In the genomic region with DNA sequence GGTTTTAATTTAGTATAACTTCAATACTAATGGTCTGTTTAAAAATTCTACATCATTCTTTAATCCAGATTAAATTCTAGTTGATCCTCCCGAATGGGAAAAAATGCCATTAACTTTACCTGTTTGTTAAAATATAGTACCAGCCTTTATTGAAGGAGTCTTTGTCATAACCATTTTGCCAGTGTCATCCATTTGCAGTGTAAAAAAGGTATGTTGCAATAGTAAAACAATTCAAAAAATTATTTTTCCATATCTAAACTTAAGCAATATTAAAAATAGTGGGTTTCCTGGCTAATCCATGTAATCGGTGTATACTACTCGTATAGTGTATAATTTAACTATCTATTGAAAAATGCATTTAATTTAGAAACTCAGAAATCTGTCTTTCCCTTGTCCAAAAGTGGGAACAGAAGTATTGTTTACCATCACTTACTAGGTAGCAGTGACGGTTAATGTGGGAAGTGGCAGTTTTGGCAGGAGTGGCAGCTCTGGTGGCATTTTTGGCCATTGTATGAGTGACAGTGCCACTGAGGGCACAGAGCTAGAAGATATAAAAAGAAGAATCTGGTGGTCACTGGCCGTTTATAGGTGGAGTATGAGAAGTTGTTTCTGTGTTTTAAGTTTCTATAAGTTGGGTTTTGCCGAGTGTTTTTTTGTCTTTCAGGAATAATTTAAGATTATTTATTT, we compare ENCODE assay signal across 9 cellular contexts. TPM values are rescaled to one million over a fixed set of nuclear protein-coding genes. Genes with fewer than 3 reads are reported as not detected.
DNase-seq lines count a peak whose midpoint lies in the region; ATAC-seq, FAIRE-seq and TF ChIP-seq lines count a peak whose summit lies in the region.
"Had no signal": no experiment of that assay in that cellular context is flagged by ENCODE, and none has a peak within 500 bp of the region (broad histone marks: within the 10 kb centered on the region; RNA-seq: fewer than 3 reads in every experiment).

No MANE protein-coding gene starts in this region.

- H2AFZ ChIP-seq in keratinocyte (ENCODE audit: control insufficient read depth, low read length): no peak overlapping the region

- H3K4me1 ChIP-seq in left ventricle myocardium inferior (peaks cover 81% of the 10 kb centered on the region), keratinocyte (ENCODE audit: control insufficient read depth, extremely low read depth, insufficient read depth, low read length) (peaks cover 40% of the 10 kb centered on the region)

- H3K4me2 ChIP-seq in keratinocyte (ENCODE audit: control insufficient read depth, extremely low read depth, insufficient read depth, low read depth, low read length): peak overlapping the region; percentile 93

- H3K36me3 Mint-ChIP-seq in activated T-helper 17 cell treated with anti-CD3 and anti-CD28 coated beads, Interleukin-2, amount 50 U/mL, for 72 hours (ENCODE audit: low read depth): peaks cover 42% of the 10 kb centered on the region

- H3K27ac ChIP-seq in left ventricle myocardium inferior (replicated peaks): peak overlapping the region; percentile 97
- H3K27ac ChIP-seq in keratinocyte (ENCODE audit: control insufficient read depth, insufficient read depth, low read length): peak overlapping the region; percentile 96

- ATAC-seq in left cardiac atrium: no peak
- ATAC-seq in activated T-helper 17 cell treated with anti-CD3 and anti-CD28 coated beads, Interleukin-2, amount 50 U/mL, for 72 hours (replicated peaks): no peak
- no peak for ATAC-seq in GM19324 (IDR thresholded peaks at IDR 0.05; ENCODE audit: low FRiP score, unreplicated experiment)

- peak overlapping the region; percentile 98 for H3K4me3 Mint-ChIP-seq in activated T-helper 17 cell treated with anti-CD3 and anti-CD28 coated beads, Interleukin-2, amount 50 U/mL, for 72 hours

- H3K27ac Mint-ChIP-seq in activated T-helper 17 cell treated with anti-CD3 and anti-CD28 coated beads, Interleukin-2, amount 50 U/mL, for 72 hours: peak overlapping the region; percentile 92

- no peak for DNase-seq in left ventricle myocardium inferior
- DNase-seq in left cardiac atrium: no peak
- DNase-seq in keratinocyte (ENCODE audit: low read depth, low spot score): no peak
- DNase-seq in kidney tubule cell (ENCODE audit: low spot score): no peak
- DNase-seq in NCI-H2227 (lab: John Stamatoyannopoulos, UW; ENCODE audit: unreplicated experiment): no peak
- no peak for DNase-seq in stimulated activated naive CD4-positive, alpha-beta T cell treated with Interleukin-2 at 50 U/mL for 16 hours (lab: John Stamatoyannopoulos, UW)
- DNase-seq: KBM-7 had no signal

- H3K36me3 ChIP-seq in left ventricle myocardium inferior (no peaks in the 10 kb centered on the region), keratinocyte (ENCODE audit: control insufficient read depth in 2 of 2, extremely low read depth in 1 of 2, insufficient read depth in 2 of 2, low read length in 2 of 2) (no peaks in the 10 kb centered on the region)

- no peaks in the 10 kb centered on the region for H3K9me3 Mint-ChIP-seq in activated T-helper 17 cell treated with anti-CD3 and anti-CD28 coated beads, Interleukin-2, amount 50 U/mL, for 72 hours

- peaks cover 24% of the 10 kb centered on the region for H3K4me1 Mint-ChIP-seq in activated T-helper 17 cell treated with anti-CD3 and anti-CD28 coated beads, Interleukin-2, amount 50 U/mL, for 72 hours

- H3K27me3 ChIP-seq in left ventricle myocardium inferior (ENCODE audit: low read depth): no peaks in the 10 kb centered on the region
- H3K27me3 ChIP-seq in keratinocyte (ENCODE audit: control insufficient read depth, extremely low read depth, insufficient read depth, low read length): no peaks in the 10 kb centered on the region

- intact Hi-C loops in left ventricle myocardium inferior (cut with micrococcal nuclease): no loop called here
- intact Hi-C loops in left cardiac atrium (cut with DNase I): no loop called here

- no peak for TF ChIP-seq CTCF in left ventricle myocardium inferior (IDR thresholded peaks at IDR 0.05; ENCODE audit: borderline replicate concordance)
- TF ChIP-seq CTCF in keratinocyte (optimal IDR thresholded peaks at IDR 0.05 in 1 of 3, IDR thresholded peaks at IDR 0.05 in 1 of 3, conservative IDR thresholded peaks at IDR 0.05 in 1 of 3; ENCODE audit: extremely low read depth in 1 of 3, insufficient read depth in 2 of 3, low read length in 3 of 3): no peak

- dilution Hi-C loops in keratinocyte (cut with MboI; ENCODE audit: extremely low pct_ligation_motif_present, low sequenced_read_pairs): no loop called here

- H3K79me2 ChIP-seq in keratinocyte (ENCODE audit: control insufficient read depth, insufficient read depth, low read length): peaks cover 88% of the 10 kb centered on the region

- H3K9me1 ChIP-seq in keratinocyte (ENCODE audit: control insufficient read depth, extremely low read depth, insufficient read depth, low read length): no peaks in the 10 kb centered on the region

- no peaks in the 10 kb centered on the region for H4K20me1 ChIP-seq in keratinocyte (ENCODE audit: control insufficient read depth, extremely low read depth, insufficient read depth, low read length)

- H3K9ac ChIP-seq in keratinocyte (ENCODE audit: control insufficient read depth, extremely low read depth, insufficient read depth, low read length): peak overlapping the region; percentile 92

- H3K9me3 ChIP-seq in left ventricle myocardium inferior (replicated peaks) (no peaks in the 10 kb centered on the region), keratinocyte (ENCODE audit: control insufficient read depth, low read depth, low read length) (no peaks in the 10 kb centered on the region)

- no peaks in the 10 kb centered on the region for H3K27me3 Mint-ChIP-seq in activated T-helper 17 cell treated with anti-CD3 and anti-CD28 coated beads, Interleukin-2, amount 50 U/mL, for 72 hours

- H3K4me3 ChIP-seq in left ventricle myocardium inferior (peak overlapping the region; percentile 89), keratinocyte (ENCODE audit: control insufficient read depth in 2 of 3, extremely low read depth in 1 of 3, insufficient read depth in 2 of 3, low read depth in 1 of 3, low read length in 3 of 3) (peak overlapping the region; percentile 77 to 98 (median 85))

- FAIRE-seq in keratinocyte (lab: Jason Lieb, UNC): no peak

RNA-seq across cellular contexts. Expression of a gene that starts 1.9 kb away (rescaled TPM):
- 57.3 TPM for total RNA-seq in left ventricle myocardium inferior
- total RNA-seq in left cardiac atrium: 10 to 100 TPM; 64.3 to 76.8 TPM
- total RNA-seq in activated T-helper 17 cell treated with anti-CD3 and anti-CD28 coated beads, Interleukin-2, amount 50 U/mL, for 72 hours: 100 to 1,000 TPM; 114 to 253 TPM
- 72.4 to 153 TPM (median 77.4 TPM) in 3 replicates for polyA plus RNA-seq in keratinocyte
- 89.2 TPM for polyA plus RNA-seq in keratinocyte (2011; ENCODE audit: low read depth)
- polyA plus RNA-seq in keratinocyte (2011; cell fraction: cytosol; rRNA removed): 84.3 and 149 TPM in 2 replicates
- polyA plus RNA-seq in keratinocyte (2011; cell fraction: nucleus; rRNA removed): 18.0 and 37.1 TPM in 2 replicates
- 94.5 and 116 TPM in 2 replicates for polyA plus RNA-seq in keratinocyte (2012; ENCODE audit: low replicate concordance)
- polyA minus RNA-seq in keratinocyte: 4.3 to 58.3 TPM (median 15.1 TPM) in 3 replicates
- 50.5 TPM for polyA minus RNA-seq in keratinocyte (2011; cell fraction: cytosol; rRNA and poly(A)+ RNA removed)
- polyA minus RNA-seq in keratinocyte (2011; cell fraction: nucleus; rRNA and poly(A)+ RNA removed): 16.0 and 25.1 TPM in 2 replicates

RNA-seq across cellular contexts. Expression of a gene that starts 2.2 kb away (rescaled TPM):
- total RNA-seq in left ventricle myocardium inferior (24.1 TPM), left cardiac atrium (10 to 100 TPM; 26.4 to 31.8 TPM)
- 10 to 100 TPM; 49.4 to 52.7 TPM for total RNA-seq in activated T-helper 17 cell treated with anti-CD3 and anti-CD28 coated beads, Interleukin-2, amount 50 U/mL, for 72 hours
- polyA plus RNA-seq in keratinocyte: 43.9 to 90.7 TPM (median 60.7 TPM) in 3 replicates
- polyA plus RNA-seq in keratinocyte (2011; ENCODE audit: low read depth): 22.3 TPM
- polyA plus RNA-seq in keratinocyte (2011; cell fraction: cytosol; rRNA removed): 45.7 and 96.5 TPM in 2 replicates
- 38.0 and 54.8 TPM in 2 replicates for polyA plus RNA-seq in keratinocyte (2011; cell fraction: nucleus; rRNA removed)
- 37.1 and 58.5 TPM in 2 replicates for polyA plus RNA-seq in keratinocyte (2012; ENCODE audit: low replicate concordance)
- polyA minus RNA-seq in keratinocyte: 8.9 to 52.7 TPM (median 26.8 TPM) in 3 replicates
- 18.2 TPM for polyA minus RNA-seq in keratinocyte (2011; cell fraction: cytosol; rRNA and poly(A)+ RNA removed)
- polyA minus RNA-seq in keratinocyte (2011; cell fraction: nucleus; rRNA and poly(A)+ RNA removed): 12.6 and 21.1 TPM in 2 replicates

RNA-seq across cellular contexts. Expression of a gene that starts 27.1 kb away (rescaled TPM):
- 6.8 TPM for total RNA-seq in left ventricle myocardium inferior
- total RNA-seq in left cardiac atrium: 10 to 100 TPM; 12.9 to 41.4 TPM
- total RNA-seq in activated T-helper 17 cell treated with anti-CD3 and anti-CD28 coated beads, Interleukin-2, amount 50 U/mL, for 72 hours: not detected
- polyA plus RNA-seq in keratinocyte: not detected in 3 replicates
- not detected for polyA plus RNA-seq in keratinocyte (2011; ENCODE audit: low read depth)
- 0.04 TPM in 1 of 2 replicates, not detected in the other for polyA plus RNA-seq in keratinocyte (2011; cell fraction: cytosol; rRNA removed)
- not detected in 2 replicates for polyA plus RNA-seq in keratinocyte (2011; cell fraction: nucleus; rRNA removed)
- not detected in 2 replicates for polyA plus RNA-seq in keratinocyte (2012; ENCODE audit: low replicate concordance)
- 0.32 TPM in 1 of 3 replicates, not detected in the others for polyA minus RNA-seq in keratinocyte
- polyA minus RNA-seq in keratinocyte (2011; cell fraction: cytosol; rRNA and poly(A)+ RNA removed): not detected
- not detected in 2 replicates for polyA minus RNA-seq in keratinocyte (2011; cell fraction: nucleus; rRNA and poly(A)+ RNA removed)
